17 cellular contexts compared by ENCODE assay signal in genomic region chr22:30880847-30881246, GRCh38.
A peak's percentile ranks its signal among the peaks of the same experiment; 100 is the strongest.
DNase-seq lines count a peak whose midpoint lies in the region; ATAC-seq and TF ChIP-seq lines count a peak whose summit lies in the region.
"Had no signal": no experiment of that assay in that cellular context is flagged by ENCODE, and none has a peak within 500 bp of the region (broad histone marks: within the 10 kb centered on the region; RNA-seq: fewer than 3 reads in every experiment).

No MANE protein-coding gene starts in this region.

- no peaks in the 10 kb centered on the region for H3K79me1 ChIP-seq in neuronal stem cell (ENCODE audit: low read depth, low read length)

- no peak for TF ChIP-seq POLR2A in heart left ventricle (IDR thresholded peaks at IDR 0.05)

- H3K9me3 ChIP-seq in heart left ventricle (no peaks in the 10 kb centered on the region), endodermal cell (ENCODE audit: control insufficient read depth, low read length) (no peaks in the 10 kb centered on the region), neuronal stem cell (replicated peaks in 1 of 2; ENCODE audit: control insufficient read depth in 2 of 2, insufficient read depth in 1 of 2, low read depth in 1 of 2, low read length in 2 of 2) (no peaks in the 10 kb centered on the region)
- H3K9me3 ChIP-seq: SJCRH30 had no signal

- H3K4me1 Mint-ChIP-seq in endodermal cell: peaks cover 45% of the 10 kb centered on the region
- H3K4me1 Mint-ChIP-seq: B cell had no signal

- H3K27me3 ChIP-seq in heart left ventricle: no peaks in the 10 kb centered on the region
- no peaks in the 10 kb centered on the region for H3K27me3 ChIP-seq in endodermal cell (ENCODE audit: control insufficient read depth, insufficient read depth, low read length, poor library complexity, severe bottlenecking)
- H3K27me3 ChIP-seq in neuronal stem cell (ENCODE audit: control insufficient read depth in 3 of 3, insufficient read depth in 3 of 3, low read depth in 1 of 3, low read length in 3 of 3): peaks cover 0 to 16% (median 0%) of the 10 kb centered on the region in 3 experiments
- H3K27me3 ChIP-seq: SJCRH30 had no signal

- H3K18ac ChIP-seq in neuronal stem cell (ENCODE audit: low read length): peak overlapping the region; percentile 76

- H3K27me3 Mint-ChIP-seq in endodermal cell (ENCODE audit: insufficient read depth): no peaks in the 10 kb centered on the region
- H3K27me3 Mint-ChIP-seq: B cell; CD4-positive, alpha-beta memory T cell had no signal

- H3K27ac ChIP-seq in heart left ventricle: peak overlapping the region in 7 of 12 donors; percentile 49 to 72 (median 61)
- no peak overlapping the region for H3K27ac ChIP-seq in endodermal cell (ENCODE audit: low read depth, low read length)
- no peak overlapping the region for H3K27ac ChIP-seq in neuronal stem cell (replicated peaks; ENCODE audit: low read length)
- H3K27ac ChIP-seq: SJCRH30 had no signal

- H2BK15ac ChIP-seq in neuronal stem cell (ENCODE audit: low read length): peak overlapping the region; percentile 41

- H2BK5ac ChIP-seq in neuronal stem cell (ENCODE audit: low read length): peak overlapping the region; percentile 83

- no peak overlapping the region for H3K23ac ChIP-seq in neuronal stem cell (ENCODE audit: low read depth, low read length, poor library complexity)

- CTCF ChIA-PET in HEK293T (lab: Yijun Ruan, JAX): no interaction called here

- H4K91ac ChIP-seq in neuronal stem cell (ENCODE audit: low read depth, low read length, poor library complexity): no peak overlapping the region

- intact Hi-C loops in heart left ventricle (cut with DNase I) (loop anchor here in 2 of 10 donors (10.0 kb wide), 2 partner anchors 106 to 116 kb away; no protein-coding TSS in a partner anchor), Right ventricle myocardium inferior (cut with DNase I) (loop anchor here (10.0 kb wide), 1 partner anchor 116 kb away; no protein-coding TSS in a partner anchor)

- H2AFZ ChIP-seq in neuronal stem cell (ENCODE audit: low read length): no peak overlapping the region

- no peak for TF ChIP-seq CTCF in heart left ventricle (IDR thresholded peaks at IDR 0.05)
- no peak for TF ChIP-seq CTCF in endodermal cell (conservative IDR thresholded peaks at IDR 0.05)

- H3K14ac ChIP-seq in neuronal stem cell (ENCODE audit: low read length): no peak overlapping the region

- H3K4me3 Mint-ChIP-seq in endodermal cell: no peak overlapping the region
- H3K4me3 Mint-ChIP-seq: B cell; CD4-positive, alpha-beta memory T cell had no signal

- POLR2A ChIA-PET in HEK293T (lab: Yijun Ruan, JAX): no interaction called here

- no peaks in the 10 kb centered on the region for H3K36me3 ChIP-seq in heart left ventricle
- H3K36me3 ChIP-seq in endodermal cell (ENCODE audit: control insufficient read depth, insufficient read depth, low read length): no peaks in the 10 kb centered on the region
- H3K36me3 ChIP-seq in neuronal stem cell (replicated peaks in 1 of 2; ENCODE audit: control insufficient read depth in 2 of 2, insufficient read depth in 2 of 2, low read length in 2 of 2): no peaks in the 10 kb centered on the region
- H3K36me3 ChIP-seq: SJCRH30 had no signal

- H3K36me3 Mint-ChIP-seq in endodermal cell (ENCODE audit: low read depth): no peaks in the 10 kb centered on the region
- H3K36me3 Mint-ChIP-seq: CD4-positive, alpha-beta memory T cell had no signal

- peak overlapping the region; percentile 64 for H3K27ac Mint-ChIP-seq in endodermal cell
- H3K27ac Mint-ChIP-seq: B cell had no signal

- peak overlapping the region; percentile 89 for H2BK12ac ChIP-seq in neuronal stem cell (ENCODE audit: low read length)

- H3K4ac ChIP-seq in neuronal stem cell (ENCODE audit: low read length): no peak overlapping the region

- DNase-seq in heart left ventricle (peak in 2 of 5 donors; percentile 20 to 51), Right ventricle myocardium inferior (ENCODE audit: missing footprints) (no peak), endodermal cell (no peak), neuronal stem cell (ENCODE audit: low spot score) (no peak), NK-92 (lab: John Stamatoyannopoulos, UW; ENCODE audit: unreplicated experiment) (no peak), HEK293T (ENCODE audit: extremely low spot score) (no peak)
- DNase-seq: Calu3; CD4-positive, alpha-beta memory T cell; GF-D8; KBM-7; MV-4-11; NCI-H187; NCI-H226; RPMI8226; SJCRH30 had no signal

- ATAC-seq in heart left ventricle (no peak), Right ventricle myocardium inferior (no peak), HG02678 (IDR thresholded peaks at IDR 0.05; ENCODE audit: unreplicated experiment) (no peak)

- no peaks in the 10 kb centered on the region for H3K9me3 Mint-ChIP-seq in endodermal cell
- H3K9me3 Mint-ChIP-seq: CD4-positive, alpha-beta memory T cell had no signal

- peak overlapping the region; percentile 73 for H2AK5ac ChIP-seq in neuronal stem cell (ENCODE audit: low read depth, low read length)

- no peak overlapping the region for H4K8ac ChIP-seq in neuronal stem cell (ENCODE audit: low read depth, low read length)

- H3K9ac ChIP-seq in endodermal cell (ENCODE audit: extremely low read depth, low read length, poor library complexity, severe bottlenecking) (peak overlapping the region; percentile 3), neuronal stem cell (ENCODE audit: low read depth, low read length, poor library complexity) (no peak overlapping the region)

- H3K4me3 ChIP-seq in heart left ventricle (no peak overlapping the region), endodermal cell (ENCODE audit: low read length) (no peak overlapping the region), neuronal stem cell (ENCODE audit: low read length in 2 of 2) (no peak overlapping the region)
- H3K4me3 ChIP-seq: SJCRH30 had no signal

- H2BK120ac ChIP-seq in neuronal stem cell (ENCODE audit: low read depth, low read length): no peak overlapping the region

- H3K4me1 ChIP-seq in heart left ventricle (peaks cover 0 to 63% (median 33%) of the 10 kb centered on the region in 12 donors), endodermal cell (ENCODE audit: control insufficient read depth, insufficient read depth, low read length) (peaks cover 24% of the 10 kb centered on the region), neuronal stem cell (ENCODE audit: control insufficient read depth in 2 of 2, insufficient read depth in 1 of 2, low read depth in 1 of 2, low read length in 2 of 2) (peaks cover 0 to 19% of the 10 kb centered on the region in 2 donors)
- H3K4me1 ChIP-seq: SJCRH30 had no signal

- H3K4me2 ChIP-seq in neuronal stem cell (ENCODE audit: insufficient read depth, low read length, poor library complexity, severe bottlenecking): no peak overlapping the region

- WGBS in heart left ventricle, 4 donors: 90 to 95% (median 92%) methylated on average over 3 to 5 of the region's 5 CpGs
- WGBS in endodermal cell (ENCODE audit: insufficient coverage in 1 of 2, insufficient read length in 1 of 2), 2 experiments: 91 to 96% methylated on average over 3 to 5 of the region's 5 CpGs
- WGBS in neuronal stem cell (ENCODE audit: extremely low coverage in 2 of 2, insufficient read length in 2 of 2, insufficient replicate concordance in 1 of 2), 2 donors: no CpG with 5 or more reads among the region's 5 CpGs

TF ChIP-seq in HEK293T, 16 proteins besides CTCF, POLR2A, EP300 and RAD21:
- no peak for TF ChIP-seq FOXM1 (IDR thresholded peaks at IDR 0.05; ENCODE audit: borderline replicate concordance)
- no peak for TF ChIP-seq CTBP1 (IDR thresholded peaks at IDR 0.05; ENCODE audit: borderline replicate concordance)
- no peak for TF ChIP-seq SP1 (IDR thresholded peaks at IDR 0.05)
- TF ChIP-seq, protein P1, sequence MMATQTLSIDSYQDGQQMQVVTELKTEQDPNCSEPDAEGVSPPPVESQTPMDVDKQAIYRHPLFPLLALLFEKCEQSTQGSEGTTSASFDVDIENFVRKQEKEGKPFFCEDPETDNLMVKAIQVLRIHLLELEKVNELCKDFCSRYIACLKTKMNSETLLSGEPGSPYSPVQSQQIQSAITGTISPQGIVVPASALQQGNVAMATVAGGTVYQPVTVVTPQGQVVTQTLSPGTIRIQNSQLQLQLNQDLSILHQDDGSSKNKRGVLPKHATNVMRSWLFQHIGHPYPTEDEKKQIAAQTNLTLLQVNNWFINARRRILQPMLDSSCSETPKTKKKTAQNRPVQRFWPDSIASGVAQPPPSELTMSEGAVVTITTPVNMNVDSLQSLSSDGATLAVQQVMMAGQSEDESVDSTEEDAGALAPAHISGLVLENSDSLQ (IDR thresholded peaks at IDR 0.05): no peak
- no peak for TF ChIP-seq ZNF384 (IDR thresholded peaks at IDR 0.05)
- no peak for TF ChIP-seq ELF4 (IDR thresholded peaks at IDR 0.05)
- no peak for TF ChIP-seq L3MBTL2 (conservative IDR thresholded peaks at IDR 0.05)
- no peak for TF ChIP-seq ARNT (IDR thresholded peaks at IDR 0.05)
- TF ChIP-seq FOXA1 (IDR thresholded peaks at IDR 0.05): no peak
- TF ChIP-seq NFRKB (IDR thresholded peaks at IDR 0.05): no peak
- no peak for TF ChIP-seq BHLHE40 (IDR thresholded peaks at IDR 0.05; ENCODE audit: borderline replicate concordance)
- no peak for TF ChIP-seq TARDBP (IDR thresholded peaks at IDR 0.05)
- TF ChIP-seq HDGF (IDR thresholded peaks at IDR 0.05; ENCODE audit: borderline replicate concordance): no peak
- no peak for TF ChIP-seq FOXK2 (IDR thresholded peaks at IDR 0.05)
- no peak for TF ChIP-seq LEF1 (IDR thresholded peaks at IDR 0.05; ENCODE audit: borderline replicate concordance)
- no peak for TF ChIP-seq SUZ12 (IDR thresholded peaks at IDR 0.05)

Comparison
In these comparisons a context has a peak if more than half of its experiments do, and no peak if none do; other contexts are left out.
1. H3K27ac ChIP-seq: peak in heart left ventricle (7 of 12); none in endodermal cell (single experiment) and neuronal stem cell (single experiment).